34 cellular contexts compared by ENCODE assay signal in genomic region chr10:3439183-3439582, GRCh38.
A peak's percentile ranks its signal among the peaks of the same experiment; 100 is the strongest.
DNase-seq lines count a peak whose midpoint lies in the region; ATAC-seq, FAIRE-seq and TF ChIP-seq lines count a peak whose summit lies in the region.
"Had no signal": no experiment of that assay in that cellular context is flagged by ENCODE, and none has a peak within 500 bp of the region (broad histone marks: within the 10 kb centered on the region; RNA-seq: fewer than 3 reads in every experiment).

No MANE protein-coding gene starts in this region.

- peak overlapping the region in 1 of 2 experiments; percentile 12; a peak in 1 of 4 replicates for H4K8ac ChIP-seq in IMR-90 (ENCODE audit: low read depth in 2 of 2, low read length in 2 of 2)

- intact Hi-C loops in HepG2 (cut with micrococcal nuclease; ENCODE audit: unreplicated experiment) (no loop called here), right lobe of liver (cut with DNase I) (no loop called here), IMR-90 (cut with micrococcal nuclease) (no loop called here)
- intact Hi-C loops in dendritic cell treated with granulocyte-macrophage colony-stimulating factor and Interleukin-4, amounts not matched to agents 40 ng/mL and 50 ng/mL, for 4 days (cut with micrococcal nuclease): no loop called here

- H3K9ac ChIP-seq in HepG2 (ENCODE audit: insufficient read depth, low read depth, low read length): no peak overlapping the region
- no peak overlapping the region for H3K9ac ChIP-seq in IMR-90 (ENCODE audit: low read depth, low read length)
- H3K9ac ChIP-seq: BLaER1; BLaER1 treated with 17β-estradiol and CSF1 and Interleukin-3, amounts not matched to agents 10 nM and 100 nM had no signal

- no TSS peak for BruUV-seq in HepG2 (replicated peaks; lab: Mats Ljungman, UMichigan)
- no TSS peak for BruUV-seq in IMR-90 (replicated peaks; lab: Mats Ljungman, UMichigan)

- POLR2A ChIA-PET in HepG2 (lab: Yijun Ruan, JAX): no interaction called here
- POLR2A ChIA-PET in IMR-90 (lab: Charles Lee; ENCODE audit: unreplicated experiment): no interaction called here

- H3K4me3 Mint-ChIP-seq in dendritic cell treated with granulocyte-macrophage colony-stimulating factor and Interleukin-4, amounts not matched to agents 40 ng/mL and 50 ng/mL, for 4 days: no peak overlapping the region
- H3K4me3 Mint-ChIP-seq: B cell; CD14-positive monocyte; CD4-positive, alpha-beta memory T cell; CD4-positive, alpha-beta T cell; CD4-positive, CD25-positive, alpha-beta regulatory T cell; CD8-positive, alpha-beta memory T cell; CD8-positive, alpha-beta T cell had no signal

- no peaks in the 10 kb centered on the region for H3K79me1 ChIP-seq in IMR-90 (ENCODE audit: low read depth in 1 of 2, low read length in 2 of 2)

- TF ChIP-seq CTCF in HepG2 (CRISPR knock-in tag; IDR thresholded peaks at IDR 0.05) (no peak), right lobe of liver (IDR thresholded peaks at IDR 0.05) (no peak), IMR-90 (conservative IDR thresholded peaks at IDR 0.05; ENCODE audit: low read depth, low read length) (no peak)

- no peaks in the 10 kb centered on the region for H3K36me3 Mint-ChIP-seq in dendritic cell treated with granulocyte-macrophage colony-stimulating factor and Interleukin-4, amounts not matched to agents 40 ng/mL and 50 ng/mL, for 4 days (ENCODE audit: low read depth)
- H3K36me3 Mint-ChIP-seq: CD14-positive monocyte; CD4-positive, alpha-beta memory T cell; CD8-positive, alpha-beta T cell had no signal

- H2AK9ac ChIP-seq in IMR-90 (replicated peaks; ENCODE audit: low read depth, low read length, poor library complexity): no peak overlapping the region

- peak overlapping the region; percentile 55; the same call in 1 of the 2 replicates for H2BK20ac ChIP-seq in IMR-90 (ENCODE audit: low read depth, low read length)

- H3K4me2 ChIP-seq in HepG2 (ENCODE audit: low read depth, low read length): no peak overlapping the region
- no peak overlapping the region for H3K4me2 ChIP-seq in IMR-90 (ENCODE audit: low read depth, low read length)
- H3K4me2 ChIP-seq: A549, BLaER1 had no signal

- H4K20me1 ChIP-seq in HepG2 (ENCODE audit: insufficient read depth, low read length): no peaks in the 10 kb centered on the region
- H4K20me1 ChIP-seq in IMR-90 (ENCODE audit: insufficient read depth, low read length): no peaks in the 10 kb centered on the region
- H4K20me1 ChIP-seq: BLaER1; BLaER1 treated with 17β-estradiol and CSF1 and Interleukin-3, amounts not matched to agents 10 nM and 100 nM had no signal

- H3K36me3 ChIP-seq in HepG2 (replicated peaks in 1 of 2; ENCODE audit: control insufficient read depth in 1 of 2, insufficient read depth in 2 of 2, low read length in 2 of 2): no peaks in the 10 kb centered on the region
- no peaks in the 10 kb centered on the region for H3K36me3 ChIP-seq in right lobe of liver
- H3K36me3 ChIP-seq in IMR-90 (ENCODE audit: control insufficient read depth, insufficient read depth, low read length): no peaks in the 10 kb centered on the region
- H3K36me3 ChIP-seq: BE2C; BLaER1; BLaER1 treated with 17β-estradiol and CSF1 and Interleukin-3, amounts not matched to agents 10 nM and 100 nM had no signal

- ATAC-seq in HepG2 (no peak), right lobe of liver (no peak), IMR-90 (ENCODE audit: low read depth) (no peak), HG03135 (IDR thresholded peaks at IDR 0.05; ENCODE audit: unreplicated experiment) (no peak)
- ATAC-seq: A549; CD8-positive, alpha-beta T cell had no signal

- no peak overlapping the region for H3K4me3 ChIP-seq in HepG2 (replicated peaks in 1 of 3; ENCODE audit: insufficient read depth in 1 of 3, low read depth in 2 of 3, low read length in 3 of 3)
- H3K4me3 ChIP-seq in right lobe of liver: no peak overlapping the region
- H3K4me3 ChIP-seq in IMR-90 (ENCODE audit: insufficient read depth, low read depth, low read length): no peak overlapping the region
- H3K4me3 ChIP-seq: A549; BLaER1; BLaER1 treated with 17β-estradiol and CSF1 and Interleukin-3, amounts not matched to agents 10 nM and 100 nM had no signal

- peaks cover 14% of the 10 kb centered on the region for H3K9me3 Mint-ChIP-seq in dendritic cell treated with granulocyte-macrophage colony-stimulating factor and Interleukin-4, amounts not matched to agents 40 ng/mL and 50 ng/mL, for 4 days
- H3K9me3 Mint-ChIP-seq: CD4-positive, alpha-beta T cell; CD8-positive, alpha-beta T cell had no signal

- no peak overlapping the region; the same call in 1 of the 2 replicates for H4K91ac ChIP-seq in IMR-90 (ENCODE audit: insufficient read depth, low read depth, low read length)

- FAIRE-seq in HepG2 (lab: Jason Lieb, UNC): no peak
- FAIRE-seq: A204.1, A549, D721Med had no signal

- H4K5ac ChIP-seq in IMR-90 (ENCODE audit: low read depth, low read length): no peak overlapping the region

- dilution Hi-C loops in IMR-90 (cut with HindIII; ENCODE audit: low sequenced_read_pairs, unreplicated experiment): no loop called here

- TF ChIP-seq EP300 in HepG2 (IDR thresholded peaks at IDR 0.05; ENCODE audit: low read depth in 2 of 2, low read length in 2 of 2) (no peak), HepG2 (CRISPR knock-in tag; IDR thresholded peaks at IDR 0.05; ENCODE audit: borderline replicate concordance) (no peak)

- TF ChIP-seq RAD21 in HepG2 (CRISPR knock-in tag; IDR thresholded peaks at IDR 0.05): no peak
- TF ChIP-seq RAD21 in IMR-90 (IDR thresholded peaks at IDR 0.05; ENCODE audit: low read length): no peak

- peaks cover 3% of the 10 kb centered on the region for H3K27me3 Mint-ChIP-seq in dendritic cell treated with granulocyte-macrophage colony-stimulating factor and Interleukin-4, amounts not matched to agents 40 ng/mL and 50 ng/mL, for 4 days
- H3K27me3 Mint-ChIP-seq: CD4-positive, alpha-beta T cell had no signal

- peak overlapping the region; percentile 78 for H3K27ac Mint-ChIP-seq in dendritic cell treated with granulocyte-macrophage colony-stimulating factor and Interleukin-4, amounts not matched to agents 40 ng/mL and 50 ng/mL, for 4 days
- H3K27ac Mint-ChIP-seq: B cell; CD4-positive, alpha-beta memory T cell; CD4-positive, alpha-beta T cell; CD4-positive, CD25-positive, alpha-beta regulatory T cell; CD8-positive, alpha-beta memory T cell; CD8-positive, alpha-beta T cell had no signal

- H3K27ac ChIP-seq in HepG2 (ENCODE audit: extremely low read length, insufficient read depth, low read length): no peak overlapping the region
- H3K27ac ChIP-seq in right lobe of liver: no peak overlapping the region
- H3K27ac ChIP-seq in IMR-90 (ENCODE audit: insufficient read depth, low read length): peak overlapping the region; percentile 63; the same call in 1 of the 2 replicates
- H3K27ac ChIP-seq: 22Rv1, A549, BLaER1, C4-2B had no signal

- H3K23ac ChIP-seq in IMR-90 (ENCODE audit: low read depth, low read length): no peak overlapping the region

- H3K4me1 ChIP-seq in HepG2 (ENCODE audit: insufficient read depth, low read length): no peaks in the 10 kb centered on the region
- no peaks in the 10 kb centered on the region for H3K4me1 ChIP-seq in right lobe of liver
- H3K4me1 ChIP-seq in IMR-90 (ENCODE audit: control insufficient read depth, insufficient read depth, low read length): peaks cover 10% of the 10 kb centered on the region
- H3K4me1 ChIP-seq: A549, BE2C, BLaER1, Caco-2 had no signal

- CTCF ChIA-PET in HepG2 (lab: Yijun Ruan, JAX; ENCODE audit: low intra/inter-chr PET ratio, low total read pairs) (no interaction called here), IMR-90 (lab: Yijun Ruan, JAX) (interaction anchor here (0.9 kb wide), 1 partner anchor 13 kb away, joined by 3 read pairs; no protein-coding TSS in a partner anchor)

- peaks cover 3% of the 10 kb centered on the region for H3K9me1 ChIP-seq in IMR-90 (ENCODE audit: insufficient read depth, low read length)

- no peak for DNase-seq in HepG2 (ENCODE audit: low spot score)
- DNase-seq in right lobe of liver: no peak
- DNase-seq in IMR-90: no peak
- no peak for DNase-seq in DMS79 (lab: John Stamatoyannopoulos, UW)
- DNase-seq: 8988T; ACHN; AML-193; BE2C; C1 segment of cervical spinal cord; Caco-2; Calu3; CD4-positive, alpha-beta memory T cell; CD4-positive, alpha-beta T cell; CD4-positive, CD25-positive, alpha-beta regulatory T cell; CD8-positive, alpha-beta memory T cell; CD8-positive, alpha-beta T cell; COR-L47; DMS 273 treated with DMSO at 0.1 percent for 48 hours; DMS153; DMS53; DMS79 treated with DMSO at 0.1 percent for 48 hours; DND-41; EL had no signal

- H3K27me3 ChIP-seq in HepG2 (ENCODE audit: control insufficient read depth in 1 of 2, insufficient read depth in 2 of 2, low read length in 2 of 2) (peaks cover 0 to 2% of the 10 kb centered on the region in 2 experiments; a peak in 1 of 5 replicates), right lobe of liver (no peaks in the 10 kb centered on the region), IMR-90 (ENCODE audit: control insufficient read depth, insufficient read depth, low read length) (no peaks in the 10 kb centered on the region)
- H3K27me3 ChIP-seq: BE2C; BLaER1; BLaER1 treated with 17β-estradiol and CSF1 and Interleukin-3, amounts not matched to agents 10 nM and 100 nM had no signal

- H3K14ac ChIP-seq in IMR-90 (replicated peaks; ENCODE audit: low read depth, low read length): no peak overlapping the region; the same call in 1 of the 2 replicates

- TF ChIP-seq POLR2A in HepG2 (IDR thresholded peaks at IDR 0.05; ENCODE audit: insufficient read depth in 1 of 2, low read depth in 2 of 2, low read length in 2 of 2): no peak
- no peak for TF ChIP-seq POLR2A in right lobe of liver (IDR thresholded peaks at IDR 0.05)
- TF ChIP-seq POLR2A in IMR-90 (IDR thresholded peaks at IDR 0.05; ENCODE audit: low read depth, low read length): no peak

- in situ Hi-C loops in HepG2 (cut with HindIII; ENCODE audit: extremely low pct_ligation_motif_present, low pct_unique_long_range_greater_than_20kb): no loop called here
- in situ Hi-C loops in IMR-90 (cut with MboI; ENCODE audit: low sequenced_read_pairs): no loop called here

- H3K79me2 ChIP-seq in HepG2 (ENCODE audit: insufficient read depth, low read length): no peaks in the 10 kb centered on the region

- H3K4me1 Mint-ChIP-seq in dendritic cell treated with granulocyte-macrophage colony-stimulating factor and Interleukin-4, amounts not matched to agents 40 ng/mL and 50 ng/mL, for 4 days (ENCODE audit: low read depth): peaks cover 23% of the 10 kb centered on the region
- H3K4me1 Mint-ChIP-seq: B cell; CD4-positive, alpha-beta memory T cell; CD4-positive, CD25-positive, alpha-beta regulatory T cell; CD8-positive, alpha-beta memory T cell had no signal

- H3K9me3 ChIP-seq in HepG2 (ENCODE audit: low read length) (peaks cover 27% of the 10 kb centered on the region), right lobe of liver (no peaks in the 10 kb centered on the region), IMR-90 (ENCODE audit: control insufficient read depth, insufficient read depth, low read length) (peaks cover 3% of the 10 kb centered on the region)
- H3K9me3 ChIP-seq: A549, BE2C, Caco-2 had no signal

- peak overlapping the region; percentile 35; the same call in 1 of the 2 replicates for H2BK120ac ChIP-seq in IMR-90 (ENCODE audit: low read depth, low read length)

- H3K4ac ChIP-seq in IMR-90 (ENCODE audit: low read depth, low read length): peak overlapping the region; percentile 58

- H2AFZ ChIP-seq in HepG2 (ENCODE audit: low read length) (no peak overlapping the region), IMR-90 (replicated peaks; ENCODE audit: low read length, poor library complexity) (no peak overlapping the region)

- H3K18ac ChIP-seq in IMR-90 (ENCODE audit: low read depth, low read length): peak overlapping the region; percentile 64

- no peak overlapping the region for H2BK15ac ChIP-seq in IMR-90 (ENCODE audit: low read depth, low read length)

- peak overlapping the region; percentile 50 for H2AK5ac ChIP-seq in IMR-90 (ENCODE audit: low read depth, low read length)

- H2BK5ac ChIP-seq in IMR-90 (ENCODE audit: low read depth, low read length, poor library complexity, severe bottlenecking): no peak overlapping the region

- no peak overlapping the region for H3K56ac ChIP-seq in IMR-90 (ENCODE audit: extremely low read depth, insufficient read depth, low read length)
